In the genomic region with DNA sequence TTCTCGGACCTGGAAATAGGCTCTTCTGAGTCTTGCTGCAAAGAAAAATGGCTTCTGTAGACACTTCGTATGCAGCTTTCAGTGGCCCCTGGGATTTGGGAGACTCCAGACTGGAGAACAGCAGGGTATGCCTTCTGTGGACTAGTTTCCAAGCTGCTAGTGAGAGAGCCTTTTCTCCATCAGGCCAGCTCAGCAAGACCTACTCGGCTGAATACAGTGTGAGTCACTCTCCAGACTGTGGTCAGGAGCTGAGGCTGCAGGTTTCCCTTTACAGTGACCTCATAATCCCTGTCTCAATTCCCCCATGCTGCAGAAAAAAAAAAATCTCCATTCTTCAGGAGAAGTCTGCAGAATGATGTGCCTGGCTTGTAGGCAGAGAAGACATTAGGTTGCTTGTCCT, we compare ENCODE assay signal across 9 cellular contexts.
DNase-seq lines count a peak whose midpoint lies in the region; ATAC-seq and TF ChIP-seq lines count a peak whose summit lies in the region.
"Had no signal": no experiment of that assay in that cellular context is flagged by ENCODE, and none has a peak within 500 bp of the region (broad histone marks: within the 10 kb centered on the region; RNA-seq: fewer than 3 reads in every experiment).

No MANE protein-coding gene starts in this region.

- no peaks in the 10 kb centered on the region for H3K9me3 Mint-ChIP-seq in activated T-cell treated with anti-CD3 and anti-CD28 coated beads, Interleukin-2, amount 50 U/mL, for 72 hours
- no peaks in the 10 kb centered on the region for H3K9me3 Mint-ChIP-seq in progenitor cell of endocrine pancreas (ENCODE audit: low read depth)

- H3K27me3 ChIP-seq in H7 (ENCODE audit: control insufficient read depth, insufficient read depth, low read length) = no peaks in the 10 kb centered on the region; the same call in 1 of the 2 replicates
- H3K27me3 ChIP-seq: upper lobe of left lung had no signal

- ATAC-seq in activated T-cell treated with anti-CD3 and anti-CD28 coated beads, Interleukin-2, amount 50 U/mL, for 72 hours (replicated peaks in 1 of 2) = peak; percentile 53 to 54
- no peak for ATAC-seq in HG03045 (IDR thresholded peaks at IDR 0.05; ENCODE audit: unreplicated experiment)

- H3K4me3 ChIP-seq in H7 (ENCODE audit: insufficient read depth, low read depth, low read length) = no peak overlapping the region
- H3K4me3 ChIP-seq: upper lobe of left lung had no signal

- TF ChIP-seq CTCF in progenitor cell of endocrine pancreas (IDR thresholded peaks at IDR 0.05; ENCODE audit: unreplicated experiment) = no peak

- no peaks in the 10 kb centered on the region for H3K27me3 Mint-ChIP-seq in activated T-cell treated with anti-CD3 and anti-CD28 coated beads, Interleukin-2, amount 50 U/mL, for 72 hours (ENCODE audit: low read depth)
- H3K27me3 Mint-ChIP-seq in progenitor cell of endocrine pancreas = peaks cover 26% of the 10 kb centered on the region

- H3K4me3 Mint-ChIP-seq in activated T-cell treated with anti-CD3 and anti-CD28 coated beads, Interleukin-2, amount 50 U/mL, for 72 hours = no peak overlapping the region
- no peak overlapping the region for H3K4me3 Mint-ChIP-seq in progenitor cell of endocrine pancreas (ENCODE audit: low read depth)

- DNase-seq in CD1c-positive myeloid dendritic cell (ENCODE audit: extremely low spot score) (peak; percentile 79), HK-2 (ENCODE audit: unreplicated experiment) (peak; percentile 48), kidney glomerular epithelial cell (lab: John Stamatoyannopoulos, UW) (peak; percentile 75), H7 (no peak), progenitor cell of endocrine pancreas (ENCODE audit: low spot score, unreplicated experiment) (no peak), KBM-7 (no peak)
- DNase-seq in activated T-cell treated with anti-CD3 and anti-CD28 coated beads, Interleukin-2, amount 50 U/mL, for 72 hours = peak; percentile 56 to 58

- no peaks in the 10 kb centered on the region for H3K36me3 ChIP-seq in H7 (replicated peaks; ENCODE audit: control insufficient read depth, insufficient read depth, low read length)
- H3K36me3 ChIP-seq: upper lobe of left lung had no signal

- no peak overlapping the region for H3K27ac Mint-ChIP-seq in activated T-cell treated with anti-CD3 and anti-CD28 coated beads, Interleukin-2, amount 50 U/mL, for 72 hours
- H3K27ac Mint-ChIP-seq in progenitor cell of endocrine pancreas = no peak overlapping the region

- H3K4me1 Mint-ChIP-seq in activated T-cell treated with anti-CD3 and anti-CD28 coated beads, Interleukin-2, amount 50 U/mL, for 72 hours (ENCODE audit: low read depth) = peaks cover 100% of the 10 kb centered on the region
- no peaks in the 10 kb centered on the region for H3K4me1 Mint-ChIP-seq in progenitor cell of endocrine pancreas (ENCODE audit: low read depth)

- in situ Hi-C loops in KBM-7 (cut with MboI; ENCODE audit: low pct_unique_long_range_greater_than_20kb, low sequenced_read_pairs) = loop anchor here (25.0 kb wide), 2 partner anchors 271 to 596 kb away; no protein-coding TSS in a partner anchor

- H3K36me3 Mint-ChIP-seq in activated T-cell treated with anti-CD3 and anti-CD28 coated beads, Interleukin-2, amount 50 U/mL, for 72 hours (ENCODE audit: insufficient read depth in 2 of 2) = no peaks in the 10 kb centered on the region
- no peaks in the 10 kb centered on the region for H3K36me3 Mint-ChIP-seq in progenitor cell of endocrine pancreas (ENCODE audit: insufficient read depth)

Comparison
In these comparisons a context has a peak if more than half of its experiments do, and no peak if none do; other contexts are left out.
1. DNase-seq: peak in CD1c-positive myeloid dendritic cell (single experiment), HK-2 (single experiment), activated T-cell treated with anti-CD3 and anti-CD28 coated beads, Interleukin-2, amount 50 U/mL, for 72 hours (2 of 2) and kidney glomerular epithelial cell (single experiment); none in H7 (single experiment), progenitor cell of endocrine pancreas (single experiment) and KBM-7 (single experiment).